ENCODE assay signal across 2 cellular contexts in genomic region chr5:79602884-79603283, GRCh38.
TF ChIP-seq lines count a peak whose summit lies in the region.

No MANE protein-coding gene starts in this region.

TF ChIP-seq in HepG2, 621 proteins besides CTCF, POLR2A, EP300 and RAD21:
- TF ChIP-seq ZNF850 (CRISPR knock-in tag; conservative IDR thresholded peaks at IDR 0.05) (no peak), ELK4 (CRISPR knock-in tag; IDR thresholded peaks at IDR 0.05; ENCODE audit: borderline replicate concordance) (no peak), ZNF710 (CRISPR knock-in tag; IDR thresholded peaks at IDR 0.05; ENCODE audit: borderline replicate concordance) (no peak), ZNF616 (CRISPR knock-in tag; IDR thresholded peaks at IDR 0.05; ENCODE audit: low read depth) (no peak), MLLT10 (CRISPR knock-in tag; IDR thresholded peaks at IDR 0.05) (no peak), ATRX (CRISPR knock-in tag; IDR thresholded peaks at IDR 0.05; ENCODE audit: borderline replicate concordance) (no peak), ZNF251 (CRISPR knock-in tag; IDR thresholded peaks at IDR 0.05) (no peak), MEIS1 (CRISPR knock-in tag; IDR thresholded peaks at IDR 0.05; ENCODE audit: borderline replicate concordance) (no peak), DRAP1 (CRISPR knock-in tag; IDR thresholded peaks at IDR 0.05) (no peak), TFDP1 (CRISPR knock-in tag; IDR thresholded peaks at IDR 0.05; ENCODE audit: borderline replicate concordance) (no peak), ZNF660 (CRISPR knock-in tag; IDR thresholded peaks at IDR 0.05; ENCODE audit: borderline replicate concordance, low read depth) (no peak), TAF1 (CRISPR knock-in tag; IDR thresholded peaks at IDR 0.05) (no peak), SMYD3 (CRISPR knock-in tag; IDR thresholded peaks at IDR 0.05) (no peak), ZMYM3 (CRISPR knock-in tag; IDR thresholded peaks at IDR 0.05) (no peak), MTA1 (CRISPR knock-in tag; IDR thresholded peaks at IDR 0.05; ENCODE audit: borderline replicate concordance) (no peak), PRDM10 (CRISPR knock-in tag; IDR thresholded peaks at IDR 0.05; ENCODE audit: low read depth) (no peak), ZFP90 (CRISPR knock-in tag; IDR thresholded peaks at IDR 0.05; ENCODE audit: borderline replicate concordance) (no peak), ZNF143 (CRISPR knock-in tag; IDR thresholded peaks at IDR 0.05) (no peak), ZNF230 (CRISPR knock-in tag; IDR thresholded peaks at IDR 0.05) (no peak), ATF7-NPFF (CRISPR knock-in tag; IDR thresholded peaks at IDR 0.05; ENCODE audit: low read depth) (no peak)

TF ChIP-seq in K562, 482 proteins besides CTCF, POLR2A, EP300 and RAD21:
- TF ChIP-seq NFIC (IDR thresholded peaks at IDR 0.05) (peak; percentile 63; the same call in 1 of the 2 replicates), CBFA2T3 (IDR thresholded peaks at IDR 0.05) (peak; percentile 44), RHOXF2B (CRISPR knock-in tag; conservative IDR thresholded peaks at IDR 0.05) (no peak)
